Comparison of ENCODE assay signal across 25 cellular contexts in the genomic region with DNA sequence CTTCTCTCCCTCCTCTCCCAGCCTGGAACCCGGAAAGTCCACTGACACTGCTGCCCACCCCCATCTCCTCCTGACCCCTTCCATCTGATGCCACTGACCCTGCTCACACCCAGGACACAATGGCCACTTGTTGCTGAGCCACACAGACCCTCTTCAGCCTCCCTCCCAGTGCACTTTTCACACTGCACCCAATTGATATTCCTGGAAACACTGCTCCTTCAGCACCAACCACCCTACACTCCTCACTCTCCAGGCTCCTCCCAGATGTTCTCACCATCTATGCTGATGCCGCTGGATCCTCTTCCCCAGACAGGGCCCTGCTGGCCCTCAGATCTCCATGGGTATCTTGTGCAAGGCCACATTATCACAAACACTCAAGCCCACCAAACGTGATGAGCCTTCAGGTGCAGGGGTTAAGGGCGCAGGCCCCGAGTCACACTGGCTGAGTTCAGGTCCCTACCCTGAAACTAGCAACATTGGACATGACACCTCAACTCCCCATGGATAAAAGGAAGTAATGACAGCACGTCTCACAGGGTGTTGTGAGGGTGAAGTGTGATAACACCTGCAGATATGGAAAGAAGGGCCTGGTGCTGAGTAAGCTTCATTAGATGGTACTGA.
"Had no signal": no experiment of that assay in that cellular context is flagged by ENCODE, and none has a peak within 500 bp of the region (broad histone marks: within the 10 kb centered on the region; RNA-seq: fewer than 3 reads in every experiment).

No MANE protein-coding gene starts in this region.

- H3K27ac Mint-ChIP-seq: activated B cell treated with CpG ODN at 0.5 μM for 24 hours; activated CD8-positive, alpha-beta memory T cell treated with anti-CD3 and anti-CD28 coated beads, Interleukin-2, amount 10 ng/mL, durations not matched to agents 7 days and 5 days; activated CD8-positive, alpha-beta T cell treated with anti-CD3 and anti-CD28 coated beads for 36 hours; activated naive CD4-positive, alpha-beta T cell treated with anti-CD3 and anti-CD28 coated beads for 36 hours; activated naive CD8-positive, alpha-beta T cell treated with anti-CD3 and anti-CD28 coated beads for 36 hours; activated T-cell treated with anti-CD3 and anti-CD28 coated beads, Interleukin-2, amount 50 U/mL, for 72 hours; mesothelial cell of epicardium; naive B cell; stimulated activated naive B cell treated with anti-CD40 and anti-IgM and Interleukin-4, amounts not matched to agents 10 μg/mL and 1 μg/mL and 100 μg/mL, for 72 hours; T-cell; T-helper 2 cell treated with Interferon-gamma antibody and Interleukin-4, amounts not matched to agents 5 μg/mL and 100 μg/mL, for 36 hours had no signal

- H3K27ac ChIP-seq: adrenal gland, body of pancreas, epithelial cell of prostate, esophagus squamous epithelium, stomach, tibial nerve had no signal

- H3K4me3 Mint-ChIP-seq: activated B cell treated with CpG ODN at 0.5 μM for 24 hours; activated CD8-positive, alpha-beta memory T cell treated with anti-CD3 and anti-CD28 coated beads, Interleukin-2, amount 10 ng/mL, durations not matched to agents 7 days and 5 days; activated CD8-positive, alpha-beta T cell treated with anti-CD3 and anti-CD28 coated beads for 36 hours; activated naive CD4-positive, alpha-beta T cell treated with anti-CD3 and anti-CD28 coated beads for 36 hours; activated naive CD8-positive, alpha-beta T cell treated with anti-CD3 and anti-CD28 coated beads for 36 hours; activated T-cell treated with anti-CD3 and anti-CD28 coated beads, Interleukin-2, amount 50 U/mL, for 72 hours; mesothelial cell of epicardium; naive B cell; neural crest cell; stimulated activated naive B cell treated with anti-CD40 and anti-IgM and Interleukin-4, amounts not matched to agents 10 μg/mL and 1 μg/mL and 100 μg/mL, for 72 hours; T-cell; T-helper 2 cell treated with Interferon-gamma antibody and Interleukin-4, amounts not matched to agents 5 μg/mL and 100 μg/mL, for 36 hours had no signal

- DNase-seq: activated B cell treated with CpG ODN at 0.5 μM for 24 hours; activated CD4-positive, alpha-beta T cell treated with anti-CD3 and anti-CD28 coated beads, Interleukin-2, amount 50 U/mL, for 1 hour; activated CD8-positive, alpha-beta T cell treated with anti-CD3 and anti-CD28 coated beads for 36 hours; activated naive CD4-positive, alpha-beta T cell treated with anti-CD3 and anti-CD28 coated beads for 36 hours; activated naive CD8-positive, alpha-beta T cell treated with anti-CD3 and anti-CD28 coated beads for 36 hours; activated T-cell treated with anti-CD3 and anti-CD28 coated beads for 4 hours; activated T-cell treated with anti-CD3 and anti-CD28 coated beads, Interleukin-2, amount 50 U/mL, for 72 hours; body of pancreas; esophagus squamous epithelium; naive B cell; occipital lobe; posterior cingulate gyrus; stimulated activated CD4-positive, alpha-beta T cell treated with anti-CD3 and anti-CD28 coated beads, Interleukin-15, amount 100 ng/mL, for 24 hours; stimulated activated CD4-positive, alpha-beta T cell treated with anti-CD3 and anti-CD28 coated beads, Interleukin-2, amount 100 ng/mL, for 24 hours; stimulated activated naive B cell treated with anti-CD40 and anti-IgM and Interleukin-4, amounts not matched to agents 10 μg/mL and 1 μg/mL and 100 μg/mL, for 72 hours; stomach; T-cell had no signal

- H3K36me3 Mint-ChIP-seq: activated CD8-positive, alpha-beta memory T cell treated with anti-CD3 and anti-CD28 coated beads, Interleukin-2, amount 10 ng/mL, durations not matched to agents 7 days and 5 days; activated naive CD8-positive, alpha-beta T cell treated with anti-CD3 and anti-CD28 coated beads for 36 hours; mesothelial cell of epicardium; naive B cell; stimulated activated naive B cell treated with anti-CD40 and anti-IgM and Interleukin-4, amounts not matched to agents 10 μg/mL and 1 μg/mL and 100 μg/mL, for 72 hours; T-cell had no signal

- ATAC-seq: activated CD8-positive, alpha-beta memory T cell treated with anti-CD3 and anti-CD28 coated beads, Interleukin-2, amount 10 ng/mL, durations not matched to agents 7 days and 5 days; activated CD8-positive, alpha-beta T cell treated with anti-CD3 and anti-CD28 coated beads for 36 hours; activated T-cell treated with anti-CD3 and anti-CD28 coated beads, Interleukin-2, amount 50 U/mL, for 72 hours; body of pancreas; T-cell had no signal

- H3K9me3 Mint-ChIP-seq: activated B cell treated with CpG ODN at 0.5 μM for 24 hours; activated CD8-positive, alpha-beta T cell treated with anti-CD3 and anti-CD28 coated beads for 36 hours; activated naive CD4-positive, alpha-beta T cell treated with anti-CD3 and anti-CD28 coated beads for 36 hours; activated naive CD8-positive, alpha-beta T cell treated with anti-CD3 and anti-CD28 coated beads for 36 hours; activated T-cell treated with anti-CD3 and anti-CD28 coated beads, Interleukin-2, amount 50 U/mL, for 72 hours; naive B cell; neural crest cell; stimulated activated naive B cell treated with anti-CD40 and anti-IgM and Interleukin-4, amounts not matched to agents 10 μg/mL and 1 μg/mL and 100 μg/mL, for 72 hours; T-cell; T-helper 2 cell treated with Interferon-gamma antibody and Interleukin-4, amounts not matched to agents 5 μg/mL and 100 μg/mL, for 36 hours had no signal

- H3K4me1 Mint-ChIP-seq: activated B cell treated with CpG ODN at 0.5 μM for 24 hours; activated CD8-positive, alpha-beta memory T cell treated with anti-CD3 and anti-CD28 coated beads, Interleukin-2, amount 10 ng/mL, durations not matched to agents 7 days and 5 days; activated naive CD8-positive, alpha-beta T cell treated with anti-CD3 and anti-CD28 coated beads for 36 hours; naive B cell; stimulated activated naive B cell treated with anti-CD40 and anti-IgM and Interleukin-4, amounts not matched to agents 10 μg/mL and 1 μg/mL and 100 μg/mL, for 72 hours; T-cell had no signal

- H3K36me3 ChIP-seq: adrenal gland, esophagus squamous epithelium, stomach, tibial nerve had no signal

- H3K4me2 ChIP-seq: smooth muscle cell had no signal

- H3K27me3 ChIP-seq: adrenal gland, body of pancreas, esophagus squamous epithelium, stomach, tibial nerve had no signal

- H3K9me3 ChIP-seq: adrenal gland, body of pancreas, esophagus squamous epithelium, stomach, tibial nerve had no signal

- H3K27me3 Mint-ChIP-seq: activated B cell treated with CpG ODN at 0.5 μM for 24 hours; activated CD8-positive, alpha-beta T cell treated with anti-CD3 and anti-CD28 coated beads for 36 hours; activated naive CD8-positive, alpha-beta T cell treated with anti-CD3 and anti-CD28 coated beads for 36 hours; naive B cell; stimulated activated naive B cell treated with anti-CD40 and anti-IgM and Interleukin-4, amounts not matched to agents 10 μg/mL and 1 μg/mL and 100 μg/mL, for 72 hours had no signal

- H3K4me3 ChIP-seq: adrenal gland, body of pancreas, esophagus squamous epithelium, smooth muscle cell, stomach, tibial nerve had no signal
